In genomic region chr15:20644026-20644425, GRCh38 we compare ENCODE assay signal across 26 cellular contexts.
DNase-seq lines count a peak whose midpoint lies in the region; ATAC-seq, FAIRE-seq and TF ChIP-seq lines count a peak whose summit lies in the region.
"Had no signal": no experiment of that assay in that cellular context is flagged by ENCODE, and none has a peak within 500 bp of the region (broad histone marks: within the 10 kb centered on the region; RNA-seq: fewer than 3 reads in every experiment).

No MANE protein-coding gene starts in this region.

- TF ChIP-seq POLR2A in upper lobe of left lung (IDR thresholded peaks at IDR 0.05) (no peak), GM12891 (IDR thresholded peaks at IDR 0.05; ENCODE audit: low read depth, low read length) (no peak)

- no peaks in the 10 kb centered on the region for H3K27me3 ChIP-seq in upper lobe of left lung
- H3K27me3 ChIP-seq: BLaER1 had no signal

- H3K9ac ChIP-seq in kidney (ENCODE audit: low read length in 2 of 2), result no peak overlapping the region
- H3K9ac ChIP-seq: BLaER1, SK-N-SH had no signal

- H3K36me3 ChIP-seq in kidney (ENCODE audit: control insufficient read depth in 1 of 2, insufficient read depth in 2 of 2, low read length in 2 of 2), result no peaks in the 10 kb centered on the region
- no peaks in the 10 kb centered on the region for H3K36me3 ChIP-seq in upper lobe of left lung
- H3K36me3 ChIP-seq: BLaER1 had no signal

- H3K27ac ChIP-seq in VCaP (peak overlapping the region; percentile 81), kidney (ENCODE audit: low read depth in 2 of 2, low read length in 2 of 2) (no peak overlapping the region), upper lobe of left lung (no peak overlapping the region)
- H3K27ac ChIP-seq: BLaER1, HL-60 had no signal

- H3K4me1 ChIP-seq in kidney (ENCODE audit: control insufficient read depth in 1 of 2, insufficient read depth in 1 of 2, low read depth in 1 of 2, low read length in 2 of 2) (no peaks in the 10 kb centered on the region), upper lobe of left lung (peaks cover 0 to 6% (median 0%) of the 10 kb centered on the region in 4 donors)
- H3K4me1 ChIP-seq: BLaER1 had no signal

- intact Hi-C loops in kidney (cut with DNase I), result no loop called here

- DNase-seq in GM03348 (ENCODE audit: low spot score), result peak; percentile 26
- DNase-seq in kidney, result peak; percentile 42
- DNase-seq in upper lobe of left lung, result no peak
- no peak for DNase-seq in GM12891 (ENCODE audit: insufficient read length, low spot score)
- no peak for DNase-seq in hippocampal formation (lab: John Stamatoyannopoulos, UW)
- DNase-seq: ACHN; CD4-positive, alpha-beta memory T cell; COR-L47; Karpas-422; NCI-H1092 treated with DMSO at 0.1 percent for 48 hours; NCI-H1436; NCI-H187 treated with DMSO at 0.1 percent for 48 hours; NCI-H2171 treated with DMSO at 0.1 percent for 48 hours; NCI-H345; NCI-H524 treated with DMSO at 0.1 percent for 48 hours; NCI-H774; SK-N-SH; SW 1271 had no signal

- no peak overlapping the region for H3K4me3 ChIP-seq in kidney (ENCODE audit: low read length in 2 of 2)
- H3K4me3 ChIP-seq in upper lobe of left lung, result no peak overlapping the region
- H3K4me3 ChIP-seq: BLaER1 had no signal

- TF ChIP-seq CTCF in VCaP (conservative IDR thresholded peaks at IDR 0.05), result no peak
- no peak for TF ChIP-seq CTCF in kidney (IDR thresholded peaks at IDR 0.05; ENCODE audit: borderline replicate concordance, extremely low read depth, insufficient read depth)
- TF ChIP-seq CTCF in upper lobe of left lung (IDR thresholded peaks at IDR 0.05), result no peak

- TF ChIP-seq EP300 in upper lobe of left lung (IDR thresholded peaks at IDR 0.05), result no peak

- 63 to 82% methylated on average over 2 of the region's 2 CpGs for WGBS in upper lobe of left lung, 2 donors

- H3K9me3 ChIP-seq in kidney (ENCODE audit: control insufficient read depth in 1 of 2, low read length in 2 of 2) (no peaks in the 10 kb centered on the region), upper lobe of left lung (no peaks in the 10 kb centered on the region)
- H3K9me3 ChIP-seq: BLaER1, SK-N-SH had no signal

- FAIRE-seq in kidney (lab: Jason Lieb, UNC) (no peak), GM12891 (lab: Jason Lieb, UNC) (no peak)
- FAIRE-seq: G401.6, GM12892, RCC 7860 had no signal

- ATAC-seq in upper lobe of left lung (ENCODE audit: low FRiP score in 2 of 2) (peak; percentile 13 to 34), HG02973 (IDR thresholded peaks at IDR 0.05; ENCODE audit: unreplicated experiment) (no peak)
- ATAC-seq: HCT116 had no signal

TF ChIP-seq in GM12891, 5 proteins besides CTCF, POLR2A, EP300 and RAD21:
- TF ChIP-seq PAX5 (IDR thresholded peaks at IDR 0.05; ENCODE audit: insufficient read depth, low read length, severe bottlenecking), result no peak
- no peak for TF ChIP-seq TAF1 (IDR thresholded peaks at IDR 0.05; ENCODE audit: low read depth, low read length)
- TF ChIP-seq POU2F2 (IDR thresholded peaks at IDR 0.05; ENCODE audit: low read depth, low read length), result no peak
- no peak for TF ChIP-seq SPI1 (IDR thresholded peaks at IDR 0.05; ENCODE audit: low read depth, low read length)
- TF ChIP-seq POLR2AphosphoS5 (IDR thresholded peaks at IDR 0.05; ENCODE audit: low read depth, low read length), result no peak

Comparison
In these comparisons a context has a peak if more than half of its experiments do, and no peak if none do; other contexts are left out.
1. DNase-seq: peak in GM03348 (single experiment) and kidney (single experiment); none in upper lobe of left lung (0 of 2), GM12891 (single experiment) and hippocampal formation (0 of 2).